8 cellular contexts compared by ENCODE assay signal in the genomic region with DNA sequence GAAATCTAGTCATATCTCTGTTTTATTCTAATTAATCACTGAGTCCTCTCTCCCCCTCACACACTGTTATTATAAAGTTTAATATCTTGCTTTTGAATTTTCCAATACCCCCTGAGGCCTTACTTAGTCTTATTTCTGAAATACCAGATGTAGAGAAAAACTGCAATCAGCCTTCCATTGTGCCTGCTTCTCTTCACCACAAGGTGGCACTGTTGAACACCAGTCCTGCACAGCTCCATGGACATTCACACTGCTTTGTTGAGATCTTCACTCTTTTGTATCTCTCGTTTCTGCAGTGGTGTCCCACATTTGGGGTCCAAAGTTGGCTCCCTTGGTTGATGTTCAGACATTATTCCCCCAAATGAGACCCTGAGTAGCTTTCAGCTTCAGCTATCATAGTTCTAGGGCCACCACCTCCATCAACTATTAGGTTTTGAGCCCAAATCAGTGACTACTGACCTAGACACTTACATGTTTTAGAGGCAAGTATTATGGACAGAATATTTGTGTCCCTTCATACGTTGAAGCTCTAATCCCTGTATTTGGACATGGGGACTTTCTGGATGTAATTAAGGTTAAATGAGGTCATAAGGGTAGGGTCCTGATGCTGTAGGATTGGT. TPM values are rescaled to one million over a fixed set of nuclear protein-coding genes. Genes with fewer than 3 reads are reported as not detected.
DNase-seq lines count a peak whose midpoint lies in the region; ATAC-seq and TF ChIP-seq lines count a peak whose summit lies in the region.

No MANE protein-coding gene starts in this region.

- ATAC-seq in Right ventricle myocardium inferior (no peak), GM21717 (IDR thresholded peaks at IDR 0.05; ENCODE audit: unreplicated experiment) (no peak), HG02623 (IDR thresholded peaks at IDR 0.05; ENCODE audit: unreplicated experiment) (no peak)

- no peak overlapping the region for H3K4me2 ChIP-seq in MM.1S (ENCODE audit: low read depth, low read length)

- H3K27ac ChIP-seq in cardiac muscle cell (no peak overlapping the region), MM.1S (ENCODE audit: low read length) (no peak overlapping the region), coronary artery (no peak overlapping the region)

- TF ChIP-seq CTCF in cardiac muscle cell (IDR thresholded peaks at IDR 0.05; ENCODE audit: low read depth, low read length): peak; percentile 41
- peak; percentile 71 for TF ChIP-seq CTCF in MM.1S (IDR thresholded peaks at IDR 0.05; ENCODE audit: low read length)
- no peak for TF ChIP-seq CTCF in coronary artery (IDR thresholded peaks at IDR 0.05)

- DNase-seq in cardiac muscle cell (ENCODE audit: low read depth in 1 of 2, low spot score in 1 of 2): peak in 1 of 2 donors; percentile 15
- no peak for DNase-seq in Right ventricle myocardium inferior (ENCODE audit: missing footprints)
- peak; percentile 43 for DNase-seq in MM.1S
- peak; percentile 7 for DNase-seq in coronary artery (ENCODE audit: low spot score)
- DNase-seq in stimulated activated CD8-positive, alpha-beta memory T cell treated with anti-CD3 and anti-CD28 coated beads, Interleukin-4, amount 100 ng/mL, for 48 hours: peak; percentile 34
- DNase-seq in HuH-7 (ENCODE audit: low spot score): no peak

- no peaks in the 10 kb centered on the region for H3K27me3 ChIP-seq in cardiac muscle cell
- no peaks in the 10 kb centered on the region for H3K27me3 ChIP-seq in MM.1S (replicated peaks; ENCODE audit: insufficient read depth, low read length)

- intact Hi-C loops in Right ventricle myocardium inferior (cut with DNase I): no loop called here

- H3K9me3 ChIP-seq in cardiac muscle cell (ENCODE audit: low read depth) (no peaks in the 10 kb centered on the region), MM.1S (replicated peaks; ENCODE audit: insufficient read depth, low read length) (no peaks in the 10 kb centered on the region)

- no peak overlapping the region for H2AFZ ChIP-seq in MM.1S (ENCODE audit: low read length)

- H3K4me3 ChIP-seq in cardiac muscle cell: no peak overlapping the region
- no peak overlapping the region for H3K4me3 ChIP-seq in MM.1S (ENCODE audit: low read length)
- H3K4me3 ChIP-seq in coronary artery: no peak overlapping the region

- no peak overlapping the region for H3K9ac ChIP-seq in MM.1S (ENCODE audit: low read length)

- H3K36me3 ChIP-seq in cardiac muscle cell (no peaks in the 10 kb centered on the region), MM.1S (replicated peaks; ENCODE audit: insufficient read depth, low read length) (no peaks in the 10 kb centered on the region)

- no peaks in the 10 kb centered on the region for H4K20me1 ChIP-seq in MM.1S (ENCODE audit: insufficient read depth, low read length)

- H3K4me1 ChIP-seq in cardiac muscle cell (ENCODE audit: low read depth) (no peaks in the 10 kb centered on the region), MM.1S (ENCODE audit: low read length) (no peaks in the 10 kb centered on the region)

- no peaks in the 10 kb centered on the region for H3K9me2 ChIP-seq in MM.1S (replicated peaks; ENCODE audit: insufficient read depth, low read length)

- H3F3A ChIP-seq in MM.1S (ENCODE audit: insufficient read depth, low read length): no peaks in the 10 kb centered on the region

- H3K79me2 ChIP-seq in MM.1S (ENCODE audit: low read length): no peaks in the 10 kb centered on the region

RNA-seq across cellular contexts. Expression of gene BOD1, which starts 24.3 kb away (rescaled TPM):
- 94.9 and 96.3 TPM in 2 replicates for total RNA-seq in cardiac muscle cell
- polyA plus RNA-seq in cardiac muscle cell: 80.5 and 101 TPM in 2 replicates
- 46.4 TPM for total RNA-seq in Right ventricle myocardium inferior

Comparison
In these comparisons a context has a peak if more than half of its experiments do, and no peak if none do; other contexts are left out.
1. DNase-seq: peak in MM.1S (single experiment), coronary artery (single experiment) and stimulated activated CD8-positive, alpha-beta memory T cell treated with anti-CD3 and anti-CD28 coated beads, Interleukin-4, amount 100 ng/mL, for 48 hours (single experiment); none in Right ventricle myocardium inferior (single experiment) and HuH-7 (single experiment).